In genomic region chr15:67520276-67520975, GRCh38 we compare ENCODE assay signal across 8 cellular contexts. TPM values are rescaled to one million over a fixed set of nuclear protein-coding genes. Genes with fewer than 3 reads are reported as not detected.
DNase-seq lines count a peak whose midpoint lies in the region; ATAC-seq, FAIRE-seq and TF ChIP-seq lines count a peak whose summit lies in the region.

No MANE protein-coding gene starts in this region.

- ATAC-seq in A549: peak; percentile 7 to 45
- ATAC-seq in GM19455 (IDR thresholded peaks at IDR 0.05; ENCODE audit: unreplicated experiment): peak; percentile 9
- ATAC-seq in GM18505 (IDR thresholded peaks at IDR 0.05; ENCODE audit: unreplicated experiment): no peak

- H3K9me3 ChIP-seq in A549 (no peaks in the 10 kb centered on the region), WERI-Rb-1 (ENCODE audit: severe bottlenecking) (no peaks in the 10 kb centered on the region)

- H3K4me3 ChIP-seq in A549: peak overlapping the region; percentile 94
- peak overlapping the region; percentile 57 for H3K4me3 ChIP-seq in WERI-Rb-1 (ENCODE audit: low read depth, low read length)

- 33% methylated on average over 22 of the region's 22 CpGs for WGBS in A549 (ENCODE audit: missing lambda C conversion rate)

- CTCF ChIA-PET in A549 (lab: Yijun Ruan, JAX): interaction anchor here (0.9 to 1.3 kb wide), 4 partner anchors 11 to 316 kb away, joined by 3 to 4 read pairs (median 3); no protein-coding TSS in a partner anchor

- no peak for FAIRE-seq in A549 (lab: Jason Lieb, UNC)

- POLR2A ChIA-PET in A549 (lab: Yijun Ruan, JAX): interaction anchor here (0.5 to 2.3 kb wide), 10 partner anchors 10 to 374 kb away, joined by 3 to 21 read pairs (median 4); partner anchors contain the start of genes MAP2K5 and SKOR1

- no peak for TF ChIP-seq POLR2A in A549 (IDR thresholded peaks at IDR 0.05; ENCODE audit: low read length)
- no peak for TF ChIP-seq POLR2A in GM18505 (IDR thresholded peaks at IDR 0.05; ENCODE audit: borderline replicate concordance, extremely low read depth, insufficient read depth, insufficient read length)

- H3K4me1 ChIP-seq in A549: peaks cover 26% of the 10 kb centered on the region; the same call in 2 of the 3 replicates

- TF ChIP-seq CTCF in A549 (IDR thresholded peaks at IDR 0.05) (no peak), WERI-Rb-1 (IDR thresholded peaks at IDR 0.05; ENCODE audit: low read depth, low read length) (no peak)

- TF ChIP-seq RAD21 in A549 (conservative IDR thresholded peaks at IDR 0.05 in 1 of 2, IDR thresholded peaks at IDR 0.05 in 1 of 2): no peak

- no peak for DNase-seq in A549 (ENCODE audit: low read depth in 1 of 2, low spot score in 1 of 2)
- DNase-seq in WERI-Rb-1: no peak
- DNase-seq in germinal center (ENCODE audit: low spot score): peak; percentile 14
- peak; percentile 23 for DNase-seq in renal cortical epithelial cell (ENCODE audit: low read depth)
- no peak for DNase-seq in retina
- no peak for DNase-seq in AG08395 (ENCODE audit: low spot score)

- peak overlapping the region; percentile 90 to 91 for H3K27ac ChIP-seq in A549
- peak overlapping the region; percentile 51 for H3K27ac ChIP-seq in WERI-Rb-1

- peak overlapping the region; percentile 95 for H3K4me2 ChIP-seq in A549

- peaks cover 5% of the 10 kb centered on the region for H3K36me3 ChIP-seq in WERI-Rb-1

- H3K27me3 ChIP-seq in WERI-Rb-1 (ENCODE audit: insufficient read depth, low read depth, severe bottlenecking): no peaks in the 10 kb centered on the region

- no peak for TF ChIP-seq EP300 in A549 (IDR thresholded peaks at IDR 0.05)

TF ChIP-seq in A549, 52 proteins besides CTCF, POLR2A, EP300 and RAD21:
- TF ChIP-seq CBX2 (IDR thresholded peaks at IDR 0.05; ENCODE audit: borderline replicate concordance, low read depth): no peak
- no peak; the same call in 1 of the 2 replicates for TF ChIP-seq TFCP2L1 (CRISPR knock-in tag; IDR thresholded peaks at IDR 0.05)
- no peak for TF ChIP-seq RFX5 (IDR thresholded peaks at IDR 0.05)
- no peak for TF ChIP-seq EHMT2 (IDR thresholded peaks at IDR 0.05; ENCODE audit: low read depth)
- TF ChIP-seq, protein P1, sequence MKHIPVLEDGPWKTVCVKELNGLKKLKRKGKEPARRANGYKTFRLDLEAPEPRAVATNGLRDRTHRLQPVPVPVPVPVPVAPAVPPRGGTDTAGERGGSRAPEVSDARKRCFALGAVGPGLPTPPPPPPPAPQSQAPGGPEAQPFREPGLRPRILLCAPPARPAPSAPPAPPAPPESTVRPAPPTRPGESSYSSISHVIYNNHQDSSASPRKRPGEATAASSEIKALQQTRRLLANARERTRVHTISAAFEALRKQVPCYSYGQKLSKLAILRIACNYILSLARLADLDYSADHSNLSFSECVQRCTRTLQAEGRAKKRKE (CRISPR knock-in tag; IDR thresholded peaks at IDR 0.05; ENCODE audit: low read depth): no peak
- TF ChIP-seq ZNF302 (CRISPR knock-in tag; IDR thresholded peaks at IDR 0.05): no peak
- no peak for TF ChIP-seq MYC (IDR thresholded peaks at IDR 0.05; ENCODE audit: borderline replicate concordance, low read length)
- TF ChIP-seq RARB (CRISPR knock-in tag; IDR thresholded peaks at IDR 0.05): no peak

RNA-seq across cellular contexts. Expression of gene C15orf61, which starts 0.5 kb away (rescaled TPM):
- polyA plus RNA-seq in A549 (2011; rRNA removed) (3.7 and 5.9 TPM in 2 replicates), A549 (2017; fragmentation: RNase III; extraction: RNeasy Plus Mini Kit Qiagen cat#74134 plus additional on column Dnase treatment) (3.6 to 3.7 TPM (median 3.6 TPM) in 3 replicates)
- 6.8 and 9.3 TPM in 2 replicates for polyA plus RNA-seq in A549 (2012; cell fraction: cytosol; rRNA removed)
- 4.2 and 7.0 TPM in 2 replicates for polyA plus RNA-seq in A549 (2012; cell fraction: nucleus; rRNA removed)
- 3.1 and 4.4 TPM in 2 replicates for polyA minus RNA-seq in A549 (2011; rRNA and poly(A)+ RNA removed)
- total RNA-seq in renal cortical epithelial cell: 1.2 and 1.9 TPM in 2 replicates

RNA-seq across cellular contexts. Expression of gene MAP2K5, which starts 22.1 kb away (rescaled TPM):
- polyA plus RNA-seq in A549 (2011; rRNA removed): 7.8 and 9.2 TPM in 2 replicates
- 5.7 and 7.8 TPM in 2 replicates for polyA plus RNA-seq in A549 (2012; cell fraction: cytosol; rRNA removed)
- 7.8 and 8.1 TPM in 2 replicates for polyA plus RNA-seq in A549 (2012; cell fraction: nucleus; rRNA removed)
- polyA plus RNA-seq in A549 (2017; fragmentation: RNase III; extraction: RNeasy Plus Mini Kit Qiagen cat#74134 plus additional on column Dnase treatment): 10.2 to 12.2 TPM (median 11.0 TPM) in 3 replicates
- polyA minus RNA-seq in A549 (2011; rRNA and poly(A)+ RNA removed): 11.4 and 13.8 TPM in 2 replicates
- 1.9 and 11.8 TPM in 2 replicates for total RNA-seq in renal cortical epithelial cell

Comparison
In these comparisons a context has a peak if more than half of its experiments do, and no peak if none do; other contexts are left out.
1. DNase-seq: peak in germinal center (single experiment) and renal cortical epithelial cell (single experiment); none in A549 (0 of 2), WERI-Rb-1 (single experiment), retina (single experiment) and AG08395 (single experiment).